In genomic region chr12:97038859-97039258, GRCh38 we compare ENCODE assay signal across 14 cellular contexts.
"Had no signal": no experiment of that assay in that cellular context is flagged by ENCODE, and none has a peak within 500 bp of the region (broad histone marks: within the 10 kb centered on the region; RNA-seq: fewer than 3 reads in every experiment).

No MANE protein-coding gene starts in this region.

- H3K4me3 ChIP-seq: right atrium auricular region, tibial artery had no signal

- H3K27me3 ChIP-seq: foreskin keratinocyte, right atrium auricular region, tibial artery had no signal

- ATAC-seq: activated CD4-positive, alpha-beta T cell treated with anti-CD3 and anti-CD28 coated beads for 36 hours; activated CD8-positive, alpha-beta T cell treated with anti-CD3 and anti-CD28 coated beads for 36 hours; foreskin keratinocyte; left ventricle myocardium superior; stimulated activated effector memory CD8-positive, alpha-beta T cell treated with anti-CD3 and anti-CD28 coated beads, Interleukin-12 subunit alpha, Interleukin-12 subunit beta, amount 100 ng/mL, for 72 hours had no signal

- DNase-seq: activated CD4-positive, alpha-beta T cell treated with anti-CD3 and anti-CD28 coated beads for 36 hours; activated CD8-positive, alpha-beta T cell treated with anti-CD3 and anti-CD28 coated beads for 36 hours; activated naive CD4-positive, alpha-beta T cell treated with anti-CD3 and anti-CD28 coated beads, Interleukin-2, amount 50 U/mL, for 16 hours; foreskin keratinocyte; head of caudate nucleus; islet precursor cell; left ventricle myocardium superior; small intestine; T1000; tibial artery had no signal

- H3K9me3 ChIP-seq: right atrium auricular region, tibial artery had no signal

- H3K4me1 ChIP-seq: foreskin keratinocyte, parathyroid adenoma, right atrium auricular region, tibial artery had no signal

- H3K36me3 ChIP-seq: right atrium auricular region, tibial artery had no signal

- H3K27ac ChIP-seq: foreskin keratinocyte, parathyroid adenoma, right atrium auricular region, tibial artery, VCaP had no signal
